Comparison of ENCODE assay signal across 8 cellular contexts in genomic region chr21:32410916-32411315, GRCh38. TPM values are rescaled to one million over a fixed set of nuclear protein-coding genes. Genes with fewer than 3 reads are reported as not detected.
A peak's percentile ranks its signal among the peaks of the same experiment; 100 is the strongest.
DNase-seq lines count a peak whose midpoint lies in the region; ATAC-seq and TF ChIP-seq lines count a peak whose summit lies in the region.

No MANE protein-coding gene starts in this region.

- no peak for DNase-seq in CD4-positive, alpha-beta memory T cell
- no peak for DNase-seq in activated CD4-positive, alpha-beta memory T cell treated with anti-CD3 and anti-CD28 coated beads for 36 hours
- no peak for DNase-seq in fibroblast of pulmonary artery (ENCODE audit: low read depth)
- DNase-seq in MM.1S: no peak

- no peaks in the 10 kb centered on the region for H3K9me3 ChIP-seq in CD4-positive, alpha-beta memory T cell (ENCODE audit: control insufficient read depth in 1 of 2, low read length in 2 of 2)
- H3K9me3 ChIP-seq in MM.1S (replicated peaks; ENCODE audit: insufficient read depth, low read length): no peaks in the 10 kb centered on the region

- no peaks in the 10 kb centered on the region for H3K9me3 Mint-ChIP-seq in CD4-positive, alpha-beta memory T cell
- H3K9me3 Mint-ChIP-seq in activated CD4-positive, alpha-beta memory T cell treated with anti-CD3 and anti-CD28 coated beads for 36 hours: no peaks in the 10 kb centered on the region

- H3K4me1 Mint-ChIP-seq in CD4-positive, alpha-beta memory T cell: peaks cover 26 to 69% (median 40%) of the 10 kb centered on the region in 4 donors
- H3K4me1 Mint-ChIP-seq in activated CD4-positive, alpha-beta memory T cell treated with anti-CD3 and anti-CD28 coated beads for 36 hours (ENCODE audit: low read depth): peaks cover 33% of the 10 kb centered on the region

- H3K4me1 ChIP-seq in CD4-positive, alpha-beta memory T cell (ENCODE audit: insufficient read depth, low read length): peaks cover 34% of the 10 kb centered on the region
- H3K4me1 ChIP-seq in rectal smooth muscle tissue (ENCODE audit: control insufficient read depth, insufficient read depth, low read length): peaks cover 3% of the 10 kb centered on the region
- H3K4me1 ChIP-seq in MM.1S (ENCODE audit: low read length): no peaks in the 10 kb centered on the region

- no peaks in the 10 kb centered on the region for H3K36me3 ChIP-seq in CD4-positive, alpha-beta memory T cell (ENCODE audit: insufficient read depth, low read length)
- H3K36me3 ChIP-seq in rectal smooth muscle tissue (ENCODE audit: control insufficient read depth, insufficient read depth, low read length) (no peaks in the 10 kb centered on the region), MM.1S (replicated peaks; ENCODE audit: insufficient read depth, low read length) (no peaks in the 10 kb centered on the region)

- H3K36me3 Mint-ChIP-seq in CD4-positive, alpha-beta memory T cell: peaks cover 0 to 14% of the 10 kb centered on the region in 2 donors
- H3K36me3 Mint-ChIP-seq in activated CD4-positive, alpha-beta memory T cell treated with anti-CD3 and anti-CD28 coated beads for 36 hours: no peaks in the 10 kb centered on the region

- no peaks in the 10 kb centered on the region for H3K27me3 Mint-ChIP-seq in CD4-positive, alpha-beta memory T cell
- no peaks in the 10 kb centered on the region for H3K27me3 Mint-ChIP-seq in activated CD4-positive, alpha-beta memory T cell treated with anti-CD3 and anti-CD28 coated beads for 36 hours

- H3K4me2 ChIP-seq in MM.1S (ENCODE audit: low read depth, low read length): no peak overlapping the region

- intact Hi-C loops in CD4-positive, alpha-beta memory T cell (cut with micrococcal nuclease): loop anchor here (5.0 kb wide), 2 partner anchors 316 to 361 kb away; partner anchors contain the start of genes PAXBP1 and SYNJ1
- intact Hi-C loops in activated CD4-positive, alpha-beta memory T cell treated with anti-CD3 and anti-CD28 coated beads for 36 hours (cut with micrococcal nuclease): loop anchor here (1.0 to 2.0 kb wide), 4 partner anchors 8 to 132 kb away; partner anchors contain the start of genes MIS18A and URB1

- H3K4me3 ChIP-seq in CD4-positive, alpha-beta memory T cell (ENCODE audit: low read length in 2 of 2): peak overlapping the region in 1 of 2 donors; percentile 83
- H3K4me3 ChIP-seq in fibroblast of pulmonary artery (replicated peaks; ENCODE audit: low read depth, low read length): peak overlapping the region; percentile 0
- no peak overlapping the region for H3K4me3 ChIP-seq in rectal smooth muscle tissue (ENCODE audit: low read length)
- H3K4me3 ChIP-seq in MM.1S (ENCODE audit: low read length): no peak overlapping the region

- no peak overlapping the region for H3K9ac ChIP-seq in rectal smooth muscle tissue (ENCODE audit: low read length)
- no peak overlapping the region for H3K9ac ChIP-seq in MM.1S (ENCODE audit: low read length)

- H3K4me3 Mint-ChIP-seq in CD4-positive, alpha-beta memory T cell: peak overlapping the region; percentile 94 to 98 (median 96)
- H3K4me3 Mint-ChIP-seq in activated CD4-positive, alpha-beta memory T cell treated with anti-CD3 and anti-CD28 coated beads for 36 hours: peak overlapping the region; percentile 91

- TF ChIP-seq CTCF in fibroblast of pulmonary artery (IDR thresholded peaks at IDR 0.05; ENCODE audit: low read length, missing control alignments): no peak
- TF ChIP-seq CTCF in MM.1S (IDR thresholded peaks at IDR 0.05; ENCODE audit: low read length): no peak

- H3K27ac Mint-ChIP-seq in CD4-positive, alpha-beta memory T cell: peak overlapping the region; percentile 20 to 98 (median 97)
- H3K27ac Mint-ChIP-seq in activated CD4-positive, alpha-beta memory T cell treated with anti-CD3 and anti-CD28 coated beads for 36 hours: peak overlapping the region; percentile 89

- no peaks in the 10 kb centered on the region for H4K20me1 ChIP-seq in MM.1S (ENCODE audit: insufficient read depth, low read length)

- no peak for ATAC-seq in HG02588 (IDR thresholded peaks at IDR 0.05; ENCODE audit: unreplicated experiment)
- no peak for ATAC-seq in HG03135 (IDR thresholded peaks at IDR 0.05; ENCODE audit: unreplicated experiment)
- no peak for ATAC-seq in HG03432 (IDR thresholded peaks at IDR 0.05; ENCODE audit: unreplicated experiment)

- H3K27me3 ChIP-seq in CD4-positive, alpha-beta memory T cell (ENCODE audit: insufficient read depth, low read length): no peaks in the 10 kb centered on the region
- H3K27me3 ChIP-seq in rectal smooth muscle tissue (ENCODE audit: control insufficient read depth, insufficient read depth, low read length) (no peaks in the 10 kb centered on the region), MM.1S (replicated peaks; ENCODE audit: insufficient read depth, low read length) (peaks cover 42% of the 10 kb centered on the region)

- CTCF ChIA-PET in CD4-positive, alpha-beta memory T cell (lab: Charles Lee; ENCODE audit: partially characterized antibody): interaction anchor here (1.9 to 5.3 kb wide), 5 partner anchors 8 to 190 kb away, joined by 6 to 22 read pairs (median 8); partner anchors contain the start of gene URB1
- CTCF ChIA-PET in activated CD4-positive, alpha-beta memory T cell treated with anti-CD3 and anti-CD28 coated beads for 36 hours (lab: Charles Lee): interaction anchor here (1.0 to 2.2 kb wide), 4 partner anchors 8 to 195 kb away, joined by 3 to 16 read pairs (median 12); no protein-coding TSS in a partner anchor

- H3K9me2 ChIP-seq in MM.1S (replicated peaks; ENCODE audit: insufficient read depth, low read length): no peaks in the 10 kb centered on the region

- peak overlapping the region; percentile 86 for H3K27ac ChIP-seq in CD4-positive, alpha-beta memory T cell (ENCODE audit: low read depth, low read length)
- H3K27ac ChIP-seq in rectal smooth muscle tissue (ENCODE audit: low read depth, low read length) (peak overlapping the region; percentile 91), MM.1S (ENCODE audit: low read length) (no peak overlapping the region)

- no peaks in the 10 kb centered on the region for H3K79me2 ChIP-seq in MM.1S (ENCODE audit: low read length)

- POLR2A ChIA-PET in CD4-positive, alpha-beta memory T cell (lab: Charles Lee; ENCODE audit: partially characterized antibody): interaction anchor here (0.7 to 5.0 kb wide), 8 partner anchors 9 to 360 kb away, joined by 3 to 92 read pairs (median 14); partner anchors contain the start of genes CFAP298, PAXBP1, SYNJ1 and URB1
- POLR2A ChIA-PET in activated CD4-positive, alpha-beta memory T cell treated with anti-CD3 and anti-CD28 coated beads for 36 hours (lab: Charles Lee): interaction anchor here (1.4 to 2.7 kb wide), 3 partner anchors 18 to 202 kb away, joined by 6 to 15 read pairs (median 8); partner anchors contain the start of genes CFAP298 and URB1

- no peaks in the 10 kb centered on the region for H3F3A ChIP-seq in MM.1S (ENCODE audit: insufficient read depth, low read length)

- no peak overlapping the region for H2AFZ ChIP-seq in MM.1S (ENCODE audit: low read length)

RNA-seq across cellular contexts. Expression of gene EVA1C, which starts 1.6 kb away (rescaled TPM):
- 10 to 100 TPM; 17.1 to 17.2 TPM for total RNA-seq in CD4-positive, alpha-beta memory T cell
- 10 to 100 TPM; 17.2 to 23.9 TPM for polyA plus RNA-seq in CD4-positive, alpha-beta memory T cell
- 1 to 10 TPM; 9.3 to 9.6 TPM for total RNA-seq in activated CD4-positive, alpha-beta memory T cell treated with anti-CD3 and anti-CD28 coated beads for 36 hours

RNA-seq across cellular contexts. Expression of gene URB1, which starts 18.1 kb away (rescaled TPM):
- total RNA-seq in CD4-positive, alpha-beta memory T cell: 10 to 100 TPM; 13.9 to 15.2 TPM
- polyA plus RNA-seq in CD4-positive, alpha-beta memory T cell: 1 to 10 TPM in 1 of 2 donors, under 1 TPM in 1; 0.55 to 3.3 TPM
- 10 to 100 TPM; 21.5 to 23.4 TPM for total RNA-seq in activated CD4-positive, alpha-beta memory T cell treated with anti-CD3 and anti-CD28 coated beads for 36 hours
